In the genomic region with DNA sequence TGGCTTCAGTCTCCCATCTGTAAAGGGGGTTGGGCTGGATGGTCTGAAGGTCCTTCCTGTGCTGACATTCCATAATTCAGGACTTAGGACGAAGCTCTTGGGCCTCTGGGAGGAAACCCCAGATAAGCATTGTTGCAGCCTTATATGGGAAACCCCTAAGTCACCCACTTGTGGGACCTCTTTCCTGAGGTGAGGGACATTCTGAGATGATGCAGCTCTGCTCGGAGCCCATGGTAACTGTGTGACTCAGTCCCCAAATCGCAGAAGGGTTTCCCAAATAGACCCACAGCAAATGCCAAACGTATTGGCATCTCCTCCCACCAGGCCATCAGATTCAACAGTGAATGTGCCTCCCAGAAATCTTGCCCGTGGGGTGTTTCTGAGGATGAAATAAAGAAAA, we compare ENCODE assay signal across 11 cellular contexts. TPM values are rescaled to one million over a fixed set of nuclear protein-coding genes. Genes with fewer than 3 reads are reported as not detected.
DNase-seq lines count a peak whose midpoint lies in the region; ATAC-seq and TF ChIP-seq lines count a peak whose summit lies in the region.
"Not testable (repeated sequence)": the region's sequence is repeated elsewhere in the genome, so short reads cannot be mapped to it uniquely, and the experiment has no call there.
"Had no signal": no experiment of that assay in that cellular context is flagged by ENCODE, and none has a peak within 500 bp of the region (broad histone marks: within the 10 kb centered on the region; RNA-seq: fewer than 3 reads in every experiment).

No MANE protein-coding gene starts in this region.

- TF ChIP-seq CTCF in activated CD8-positive, alpha-beta T cell treated with anti-CD3 and anti-CD28 coated beads for 36 hours (IDR thresholded peaks at IDR 0.05), result not testable (repeated sequence)

- H3K9me3 Mint-ChIP-seq in activated CD8-positive, alpha-beta T cell treated with anti-CD3 and anti-CD28 coated beads for 36 hours; stimulated activated effector memory CD8-positive, alpha-beta T cell treated with anti-CD3 and anti-CD28 coated beads, Interleukin-12 subunit alpha, Interleukin-12 subunit beta, amount 100 ng/mL, for 72 hours: not testable (repeated sequence)

- POLR2A ChIA-PET in activated CD8-positive, alpha-beta T cell treated with anti-CD3 and anti-CD28 coated beads for 36 hours (lab: Charles Lee), result not testable (repeated sequence)

- H3K4me1 Mint-ChIP-seq in activated CD8-positive, alpha-beta T cell treated with anti-CD3 and anti-CD28 coated beads for 36 hours (ENCODE audit: low read depth); stimulated activated effector memory CD8-positive, alpha-beta T cell treated with anti-CD3 and anti-CD28 coated beads, Interleukin-12 subunit alpha, Interleukin-12 subunit beta, amount 100 ng/mL, for 72 hours: not testable (repeated sequence)

- not testable (repeated sequence) for DNase-seq in activated CD8-positive, alpha-beta T cell treated with anti-CD3 and anti-CD28 coated beads for 36 hours; stimulated activated effector memory CD8-positive, alpha-beta T cell treated with anti-CD3 and anti-CD28 coated beads, Interleukin-12 subunit alpha, Interleukin-12 subunit beta, amount 100 ng/mL, for 72 hours (ENCODE audit: low spot score in 2 of 2)

- H3K36me3 Mint-ChIP-seq in activated CD8-positive, alpha-beta T cell treated with anti-CD3 and anti-CD28 coated beads for 36 hours (ENCODE audit: low read depth); stimulated activated effector memory CD8-positive, alpha-beta T cell treated with anti-CD3 and anti-CD28 coated beads, Interleukin-12 subunit alpha, Interleukin-12 subunit beta, amount 100 ng/mL, for 72 hours: not testable (repeated sequence)

- not testable (repeated sequence) for H3K4me3 Mint-ChIP-seq in activated CD8-positive, alpha-beta T cell treated with anti-CD3 and anti-CD28 coated beads for 36 hours; stimulated activated effector memory CD8-positive, alpha-beta T cell treated with anti-CD3 and anti-CD28 coated beads, Interleukin-12 subunit alpha, Interleukin-12 subunit beta, amount 100 ng/mL, for 72 hours

- CTCF ChIA-PET in activated CD8-positive, alpha-beta T cell treated with anti-CD3 and anti-CD28 coated beads for 36 hours (lab: Charles Lee), result not testable (repeated sequence)

- peak; percentile 56 for ATAC-seq in activated CD8-positive, alpha-beta T cell treated with anti-CD3 and anti-CD28 coated beads for 36 hours
- peak; percentile 48 for ATAC-seq in stimulated activated effector memory CD8-positive, alpha-beta T cell treated with anti-CD3 and anti-CD28 coated beads, Interleukin-12 subunit alpha, Interleukin-12 subunit beta, amount 100 ng/mL, for 72 hours

- intact Hi-C loops in activated CD8-positive, alpha-beta T cell treated with anti-CD3 and anti-CD28 coated beads for 36 hours (cut with micrococcal nuclease), result not testable (repeated sequence)

- H3K27me3 Mint-ChIP-seq in activated CD8-positive, alpha-beta T cell treated with anti-CD3 and anti-CD28 coated beads for 36 hours, result not testable (repeated sequence)

- H3K27ac Mint-ChIP-seq in activated CD8-positive, alpha-beta T cell treated with anti-CD3 and anti-CD28 coated beads for 36 hours; stimulated activated effector memory CD8-positive, alpha-beta T cell treated with anti-CD3 and anti-CD28 coated beads, Interleukin-12 subunit alpha, Interleukin-12 subunit beta, amount 100 ng/mL, for 72 hours: not testable (repeated sequence)

RNA-seq across cellular contexts. Expression of a gene that starts 9.4 kb away (rescaled TPM):
- total RNA-seq in activated CD8-positive, alpha-beta T cell treated with anti-CD3 and anti-CD28 coated beads for 36 hours, result under 1 TPM; 0.83 to 0.92 TPM
- total RNA-seq: A673, Caco-2 had no signal

RNA-seq across cellular contexts. Expression of a gene that starts 47.2 kb away (rescaled TPM):
- 10 to 100 TPM; 45.4 to 48.6 TPM for total RNA-seq in activated CD8-positive, alpha-beta T cell treated with anti-CD3 and anti-CD28 coated beads for 36 hours
- total RNA-seq: A172, A673, B cell, Caco-2, Calu3, Daoy had no signal

RNA-seq across cellular contexts. Expression of a gene that starts 52.9 kb away (rescaled TPM):
- not detected for total RNA-seq in activated CD8-positive, alpha-beta T cell treated with anti-CD3 and anti-CD28 coated beads for 36 hours
- total RNA-seq: A172; A673; B cell; Caco-2; Calu3; CD4-positive, CD25-positive, alpha-beta regulatory T cell; CD8-positive, alpha-beta memory T cell; CD8-positive, alpha-beta T cell; Daoy had no signal
